Comparison of ENCODE assay signal across 8 cellular contexts in the genomic region with DNA sequence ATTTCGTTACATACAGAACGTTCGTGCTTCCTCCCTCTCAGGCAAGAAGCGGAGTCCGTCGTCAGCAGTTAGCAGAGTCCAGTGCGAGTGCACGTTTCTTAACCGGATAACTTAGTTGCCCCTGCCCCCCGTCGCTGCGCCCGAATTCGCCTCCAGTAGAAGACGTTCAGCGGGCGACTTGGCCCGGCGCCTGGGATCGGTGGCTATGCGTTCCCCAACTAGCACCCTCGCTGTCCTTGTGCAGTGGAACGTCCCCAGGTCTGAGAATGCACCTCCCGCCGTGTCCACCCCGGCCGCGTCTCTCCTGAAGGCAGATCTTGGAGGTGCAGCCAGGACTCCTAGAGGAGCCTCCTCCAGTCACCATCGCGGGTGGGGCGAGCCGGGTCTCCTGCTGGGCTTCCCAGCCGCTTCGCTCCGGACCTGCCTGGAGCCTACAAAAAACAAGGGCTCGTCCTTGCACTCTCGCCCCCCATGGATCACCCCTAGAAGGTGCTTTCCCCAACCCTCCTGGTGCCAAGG. TPM values are rescaled to one million over a fixed set of nuclear protein-coding genes. Genes with fewer than 3 reads are reported as not detected.
A peak's percentile ranks its signal among the peaks of the same experiment; 100 is the strongest.
DNase-seq lines count a peak whose midpoint lies in the region; ATAC-seq, FAIRE-seq and TF ChIP-seq lines count a peak whose summit lies in the region.

No MANE protein-coding gene starts in this region.

- no peak for TF ChIP-seq CTCF in WTC11 (IDR thresholded peaks at IDR 0.05)
- TF ChIP-seq CTCF in kidney (IDR thresholded peaks at IDR 0.05; ENCODE audit: borderline replicate concordance, extremely low read depth, insufficient read depth): no peak
- no peak for TF ChIP-seq CTCF in PC-3 (conservative IDR thresholded peaks at IDR 0.05; ENCODE audit: low read depth, low read length)

- H2AFZ ChIP-seq in PC-3 (ENCODE audit: low read length): no peak overlapping the region

- H3F3A ChIP-seq in PC-3 (ENCODE audit: low read length, unreplicated experiment): no peaks in the 10 kb centered on the region

- DNase-seq in WTC11 (ENCODE audit: low spot score) (peak; percentile 50), kidney (peak; percentile 56), Kasumi-1 (lab: John Stamatoyannopoulos, UW) (no peak), PC-3 (no peak)
- no peak for DNase-seq in activated naive CD4-positive, alpha-beta T cell (lab: John Stamatoyannopoulos, UW)

- H3K27me3 Mint-ChIP-seq in WTC11 (ENCODE audit: low read depth): peaks cover 77% of the 10 kb centered on the region

- POLR2A ChIA-PET in WTC11 (lab: Charles Lee) (interaction anchor here (0.9 kb wide), 1 partner anchor 347 kb away, joined by 3 read pairs; no protein-coding TSS in a partner anchor), PC-3 (lab: Charles Lee; ENCODE audit: unreplicated experiment) (no interaction called here)

- no peaks in the 10 kb centered on the region for H3K9me3 Mint-ChIP-seq in WTC11

- H3K27ac ChIP-seq in HUES6 (ENCODE audit: low read depth, low read length) (no peak overlapping the region), kidney (ENCODE audit: low read depth in 2 of 2, low read length in 2 of 2) (no peak overlapping the region), subcutaneous abdominal adipose tissue (ENCODE audit: low read depth, low read length) (no peak overlapping the region), PC-3 (ENCODE audit: low read length) (no peak overlapping the region)

- H3K4me3 ChIP-seq in HUES6 (ENCODE audit: low read depth, low read length) (peak overlapping the region; percentile 66), kidney (ENCODE audit: low read length in 2 of 2) (peak overlapping the region in 1 of 2 donors; percentile 36), subcutaneous abdominal adipose tissue (ENCODE audit: low read depth in 1 of 5, low read length in 5 of 5) (peak overlapping the region; percentile 11 to 64 (median 41)), PC-3 (ENCODE audit: low read length) (no peak overlapping the region)

- H3K36me3 Mint-ChIP-seq in WTC11: no peaks in the 10 kb centered on the region

- H3K79me2 ChIP-seq in PC-3 (ENCODE audit: low read length): no peaks in the 10 kb centered on the region

- H3K9me3 ChIP-seq in HUES6 (ENCODE audit: control insufficient read depth, insufficient read depth, low read depth, low read length) (no peaks in the 10 kb centered on the region), kidney (ENCODE audit: control insufficient read depth in 1 of 2, low read length in 2 of 2) (peaks cover 0 to 2% of the 10 kb centered on the region in 2 donors), subcutaneous abdominal adipose tissue (ENCODE audit: control insufficient read depth in 5 of 5, low read length in 5 of 5) (no peaks in the 10 kb centered on the region), PC-3 (ENCODE audit: low read length) (no peaks in the 10 kb centered on the region)

- intact Hi-C loops in kidney (cut with DNase I) (no loop called here), PC-3 (cut with micrococcal nuclease) (no loop called here)

- peaks cover 19% of the 10 kb centered on the region for H3K4me1 ChIP-seq in HUES6 (ENCODE audit: control insufficient read depth, insufficient read depth, low read length)
- H3K4me1 ChIP-seq in kidney (ENCODE audit: control insufficient read depth in 1 of 2, insufficient read depth in 1 of 2, low read depth in 1 of 2, low read length in 2 of 2): no peaks in the 10 kb centered on the region
- peaks cover 0 to 17% (median 14%) of the 10 kb centered on the region in 5 donors for H3K4me1 ChIP-seq in subcutaneous abdominal adipose tissue (ENCODE audit: control insufficient read depth in 5 of 5, insufficient read depth in 5 of 5, low read length in 5 of 5)
- no peaks in the 10 kb centered on the region for H3K4me1 ChIP-seq in PC-3 (ENCODE audit: insufficient read depth, low read length)

- no TSS peak for BruUV-seq in PC-3 (replicated peaks; lab: Mats Ljungman, UMichigan)

- H3K9me2 ChIP-seq in PC-3 (replicated peaks; ENCODE audit: low read length): no peaks in the 10 kb centered on the region

- H3K36me3 ChIP-seq in HUES6 (ENCODE audit: control insufficient read depth, insufficient read depth, low read length) (no peaks in the 10 kb centered on the region), kidney (ENCODE audit: control insufficient read depth in 1 of 2, insufficient read depth in 2 of 2, low read length in 2 of 2) (no peaks in the 10 kb centered on the region), subcutaneous abdominal adipose tissue (ENCODE audit: control insufficient read depth in 5 of 5, insufficient read depth in 5 of 5, low read length in 5 of 5) (no peaks in the 10 kb centered on the region), PC-3 (ENCODE audit: low read depth, low read length) (no peaks in the 10 kb centered on the region)

- peak overlapping the region; percentile 83 for H3K4me3 Mint-ChIP-seq in WTC11

- CTCF ChIA-PET in WTC11 (lab: Charles Lee): interaction anchor here (0.9 to 2.2 kb wide), 8 partner anchors 9 to 421 kb away, joined by 3 to 15 read pairs (median 4); no protein-coding TSS in a partner anchor
- CTCF ChIA-PET in PC-3 (lab: Charles Lee): no interaction called here

- FAIRE-seq in kidney (lab: Jason Lieb, UNC): no peak

- H3K4me1 Mint-ChIP-seq in WTC11: peaks cover 31% of the 10 kb centered on the region

- peak overlapping the region; percentile 21 for H3K9ac ChIP-seq in HUES6 (ENCODE audit: low read length)
- no peak overlapping the region for H3K9ac ChIP-seq in kidney (ENCODE audit: low read length in 2 of 2)
- no peak overlapping the region for H3K9ac ChIP-seq in subcutaneous abdominal adipose tissue (ENCODE audit: low read length in 5 of 5)
- no peak overlapping the region for H3K9ac ChIP-seq in PC-3 (ENCODE audit: low read length)

- no peak overlapping the region for H3K27ac Mint-ChIP-seq in WTC11

- H3K27me3 ChIP-seq in HUES6 (ENCODE audit: control insufficient read depth, insufficient read depth, low read length) (peaks cover 61% of the 10 kb centered on the region), subcutaneous abdominal adipose tissue (ENCODE audit: control insufficient read depth in 5 of 5, insufficient read depth in 4 of 5, low read length in 5 of 5) (peaks cover 19 to 39% (median 36%) of the 10 kb centered on the region in 5 donors), PC-3 (ENCODE audit: low read length) (peaks cover 86% of the 10 kb centered on the region)

- H3K4me2 ChIP-seq in PC-3 (ENCODE audit: low read length): no peak overlapping the region

- ATAC-seq in WTC11 (no peak; the same call in 1 of the 2 replicates), GM19035 (IDR thresholded peaks at IDR 0.05; ENCODE audit: unreplicated experiment) (no peak), PC-3 (no peak)

- no peaks in the 10 kb centered on the region for H4K20me1 ChIP-seq in PC-3 (ENCODE audit: low read length)

TF ChIP-seq in WTC11, 78 proteins besides CTCF, POLR2A, EP300 and RAD21:
- TF ChIP-seq FOXP1 (CRISPR knock-in tag; IDR thresholded peaks at IDR 0.05; ENCODE audit: borderline replicate concordance) (0 out of 2 replicates have a peak, but pooled peaks have one; percentile 9), ZNF263 (CRISPR knock-in tag; IDR thresholded peaks at IDR 0.05; ENCODE audit: low read depth) (no peak)

RNA-seq across cellular contexts. Expression of a gene that starts 0.9 kb away (rescaled TPM):
- total RNA-seq in WTC11 (2021): 0.74 to 1.1 TPM (median 0.98 TPM) in 3 replicates
- total RNA-seq in kidney: 0.22 TPM
- 0.54 TPM for polyA plus RNA-seq in kidney (ENCODE audit: insufficient read depth, low read depth, low replicate concordance)
- total RNA-seq in PC-3 (2014; rRNA removed): not detected in 2 replicates

Comparison
In these comparisons a context has a peak if more than half of its experiments do, and no peak if none do; other contexts are left out.
1. DNase-seq: peak in WTC11 (single experiment) and kidney (single experiment); none in Kasumi-1 (0 of 2), activated naive CD4-positive, alpha-beta T cell (0 of 4) and PC-3 (single experiment).